9 cellular contexts compared by ENCODE assay signal in the genomic region with DNA sequence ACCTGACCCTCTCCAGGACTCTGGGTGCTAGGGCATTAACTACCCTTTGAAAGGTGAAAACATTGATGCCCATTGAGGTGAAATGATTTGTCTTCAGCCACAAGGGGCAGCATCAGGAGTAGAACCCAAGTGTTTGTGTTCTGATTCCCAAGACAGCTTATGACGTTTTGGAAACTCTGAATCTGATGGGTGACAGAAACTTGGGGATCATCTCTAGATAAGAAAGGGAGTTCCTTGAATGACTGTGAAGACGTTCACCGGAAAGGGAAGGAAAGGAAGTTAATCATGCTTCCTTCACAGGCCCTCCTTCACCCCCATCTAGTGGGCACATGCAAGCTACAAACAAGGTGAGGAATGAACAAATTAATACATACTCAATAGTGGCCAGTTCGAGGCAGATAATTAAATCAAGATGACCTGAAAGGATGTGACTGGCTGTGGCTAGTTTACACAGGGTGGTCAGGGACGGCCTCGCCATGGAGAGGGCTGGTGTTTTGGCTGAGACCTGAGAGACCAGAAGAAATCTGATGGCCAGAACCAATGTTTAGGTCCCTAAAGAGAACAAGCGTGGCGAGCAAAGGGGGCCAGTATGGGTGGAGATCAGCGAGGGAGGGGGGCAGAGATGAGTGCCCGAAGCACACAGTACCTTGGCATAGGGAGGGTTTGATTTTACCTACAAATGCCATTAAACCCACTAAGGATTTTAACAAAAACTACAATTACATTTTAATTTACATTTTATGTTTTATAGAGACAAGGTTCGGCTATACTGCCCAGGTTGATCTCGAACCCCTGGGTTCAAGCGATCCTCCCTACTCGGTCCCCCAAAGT. TPM values are rescaled to one million over a fixed set of nuclear protein-coding genes. Genes with fewer than 3 reads are reported as not detected.
DNase-seq lines count a peak whose midpoint lies in the region; ATAC-seq, FAIRE-seq and TF ChIP-seq lines count a peak whose summit lies in the region.
"Had no signal": no experiment of that assay in that cellular context is flagged by ENCODE, and none has a peak within 500 bp of the region (broad histone marks: within the 10 kb centered on the region; RNA-seq: fewer than 3 reads in every experiment).

No MANE protein-coding gene starts in this region.

- no peak for TF ChIP-seq POLR2A in H54 (IDR thresholded peaks at IDR 0.05; ENCODE audit: low read depth, low read length)
- no peak for TF ChIP-seq POLR2A in heart left ventricle (IDR thresholded peaks at IDR 0.05)

- H3K4me3 ChIP-seq in heart left ventricle: peak overlapping the region; percentile 51 to 96 (median 72)

- H3K9me3 ChIP-seq in heart left ventricle: no peaks in the 10 kb centered on the region

- H3K27me3 ChIP-seq in heart left ventricle: no peaks in the 10 kb centered on the region

- peak; percentile 64 for DNase-seq in CD1c-positive myeloid dendritic cell (ENCODE audit: extremely low spot score)
- no peak for DNase-seq in H54 (ENCODE audit: insufficient read length, low spot score)
- DNase-seq in RPMI8226: peak; percentile 47
- peak; percentile 56 for DNase-seq in activated naive CD4-positive, alpha-beta T cell treated with anti-CD3 and anti-CD28 coated beads, Interleukin-2, amount 50 U/mL, for 16 hours
- no peak for DNase-seq in heart left ventricle
- peak; percentile 56 for DNase-seq in pulmonary artery endothelial cell (ENCODE audit: low read depth, low spot score)

- H3K27ac ChIP-seq in heart left ventricle: peak overlapping the region; percentile 49 to 93 (median 87)

- WGBS in heart left ventricle, 4 donors: 44 to 52% (median 49%) methylated on average over 14 of the region's 14 CpGs

- FAIRE-seq in H54 (lab: Jason Lieb, UNC): peak; percentile 38

- ATAC-seq in heart left ventricle (peak in 1 of 4 donors; percentile 1), GM21381 (IDR thresholded peaks at IDR 0.05; ENCODE audit: unreplicated experiment) (no peak), GM18858 (IDR thresholded peaks at IDR 0.05; ENCODE audit: unreplicated experiment) (no peak)

- peaks cover 0 to 22% (median 14%) of the 10 kb centered on the region in 12 donors for H3K4me1 ChIP-seq in heart left ventricle

- no peaks in the 10 kb centered on the region for H3K36me3 ChIP-seq in heart left ventricle

- intact Hi-C loops in heart left ventricle (cut with DNase I): loop anchor here in 9 of 10 donors (2.0 to 10.0 kb wide), 7 partner anchors 102 to 325 kb away; no protein-coding TSS in a partner anchor

- peak in 11 of 12 donors; percentile 14 to 65 (median 40) for TF ChIP-seq CTCF in heart left ventricle (IDR thresholded peaks at IDR 0.05)

RNA-seq across cellular contexts. Expression of a gene that starts 0.9 kb away (rescaled TPM):
- total RNA-seq in heart left ventricle (10 to 100 TPM in 1 of 9 donors, 1 to 10 TPM in 8; 3.5 to 14.7 (median 6.8) TPM), pulmonary artery endothelial cell (19.8 and 25.1 TPM in 2 replicates)
- 10 to 100 TPM in 1 of 2 donors, 1 to 10 TPM in 1; 1.5 to 22.1 TPM for polyA plus RNA-seq in heart left ventricle

RNA-seq across cellular contexts. Expression of a gene that starts 15.0 kb away (rescaled TPM):
- under 1 TPM in 8 of 9 donors, not detected in 1; 0.08 to 0.35 (median 0.13) TPM for total RNA-seq in heart left ventricle
- under 1 TPM; 0.04 to 0.08 TPM for polyA plus RNA-seq in heart left ventricle
- not detected in 2 replicates for total RNA-seq in pulmonary artery endothelial cell
- total RNA-seq: T-helper 1 cell treated with Interleukin-12 subunit alpha and Interleukin-12 subunit beta and Interleukin-4 antibody, amounts not matched to agents 30 ng/mL and 1 ng/mL, for 36 hours had no signal

RNA-seq across cellular contexts. Expression of a gene that starts 40.8 kb away (rescaled TPM):
- total RNA-seq in heart left ventricle (1 to 10 TPM; 1.3 to 4.3 (median 2.6) TPM), pulmonary artery endothelial cell (5.0 and 5.6 TPM in 2 replicates)
- 1 to 10 TPM; 2.3 to 3.0 TPM for polyA plus RNA-seq in heart left ventricle

RNA-seq across cellular contexts. Expression of a gene that starts 40.9 kb away (rescaled TPM):
- 10 to 100 TPM; 12.4 to 25.9 (median 17.5) TPM for total RNA-seq in heart left ventricle
- 10 to 100 TPM; 10.7 to 18.8 TPM for polyA plus RNA-seq in heart left ventricle
- 25.4 and 29.2 TPM in 2 replicates for total RNA-seq in pulmonary artery endothelial cell

Comparison
In these comparisons a context has a peak if more than half of its experiments do, and no peak if none do; other contexts are left out.
1. DNase-seq: peak in CD1c-positive myeloid dendritic cell (single experiment), RPMI8226 (single experiment), activated naive CD4-positive, alpha-beta T cell treated with anti-CD3 and anti-CD28 coated beads, Interleukin-2, amount 50 U/mL, for 16 hours (single experiment) and pulmonary artery endothelial cell (single experiment); none in H54 (single experiment) and heart left ventricle (0 of 5).